ENCODE assay signal across 8 cellular contexts in the genomic region with DNA sequence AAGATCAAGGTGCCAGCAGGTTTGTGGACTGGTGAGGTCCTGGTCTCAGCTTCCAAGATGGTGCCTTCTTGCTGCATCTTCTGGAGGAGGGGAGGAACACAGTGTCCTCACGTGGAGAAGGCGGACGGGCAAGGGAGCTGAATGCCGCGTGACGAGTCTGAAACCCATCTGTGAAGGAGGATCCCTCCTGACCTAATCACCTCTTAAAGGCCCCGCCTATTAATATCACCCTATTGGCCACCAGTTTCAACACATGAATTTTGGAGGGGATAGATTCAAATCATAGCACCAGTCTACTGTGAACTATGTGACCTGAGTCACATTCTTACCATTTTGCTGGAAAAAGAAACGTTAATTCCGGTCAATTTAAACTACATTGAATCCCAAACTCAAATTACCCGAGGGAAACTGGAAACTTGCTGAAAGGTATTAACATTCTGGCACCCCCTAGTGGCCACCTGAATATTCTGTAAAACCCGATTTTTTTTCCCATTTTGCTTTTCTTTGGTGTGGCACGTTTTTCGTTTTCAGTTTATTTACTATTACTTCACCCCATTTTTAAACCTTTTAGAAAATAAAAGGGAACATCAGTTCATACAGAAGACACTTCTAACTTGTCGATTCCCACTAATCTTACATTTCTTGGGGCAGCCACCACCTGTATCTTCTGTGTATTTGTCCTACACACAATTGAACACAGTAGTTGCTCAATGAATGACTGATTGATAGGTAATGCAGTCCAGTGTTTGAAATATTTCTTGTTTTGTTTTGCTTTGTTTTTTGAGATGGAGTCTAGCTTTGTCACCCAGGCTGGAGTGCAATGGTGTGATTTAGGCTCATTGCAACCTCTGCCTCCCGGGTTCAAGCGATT. TPM values are rescaled to one million over a fixed set of nuclear protein-coding genes. Genes with fewer than 3 reads are reported as not detected.
DNase-seq lines count a peak whose midpoint lies in the region; ATAC-seq, FAIRE-seq and TF ChIP-seq lines count a peak whose summit lies in the region.

No MANE protein-coding gene starts in this region.

- POLR2A ChIA-PET in GM12878 (lab: Charles Lee), result interaction anchor here (0.6 to 0.7 kb wide), 2 partner anchors 25 kb away, joined by 3 read pairs; no protein-coding TSS in a partner anchor

- TF ChIP-seq CTCF in GM13977 (IDR thresholded peaks at IDR 0.05; ENCODE audit: extremely low read depth, insufficient read depth, missing control alignments), result peak; percentile 62
- peak; percentile 58 to 72 (median 71); a peak in 5 of 6 replicates for TF ChIP-seq CTCF in GM12878 (IDR thresholded peaks at IDR 0.05 in 2 of 3, conservative IDR thresholded peaks at IDR 0.05 in 1 of 3; ENCODE audit: control insufficient read depth in 2 of 3, extremely low read depth in 1 of 3, insufficient read depth in 1 of 3, low read depth in 3 of 3, low read length in 3 of 3)
- TF ChIP-seq CTCF in keratinocyte (optimal IDR thresholded peaks at IDR 0.05 in 1 of 3, IDR thresholded peaks at IDR 0.05 in 1 of 3, conservative IDR thresholded peaks at IDR 0.05 in 1 of 3; ENCODE audit: extremely low read depth in 1 of 3, insufficient read depth in 2 of 3, low read length in 3 of 3), result peak; percentile 37 to 65 (median 52)

- peak overlapping the region; percentile 3; the same call in 1 of the 2 replicates for H3K4me2 ChIP-seq in GM12878 (ENCODE audit: control insufficient read depth, insufficient read depth)
- peak overlapping the region; percentile 11 for H3K4me2 ChIP-seq in keratinocyte (ENCODE audit: control insufficient read depth, extremely low read depth, insufficient read depth, low read depth, low read length)

- no peaks in the 10 kb centered on the region for H4K20me1 ChIP-seq in GM12878 (ENCODE audit: control insufficient read depth, insufficient read depth)
- H4K20me1 ChIP-seq in keratinocyte (ENCODE audit: control insufficient read depth, extremely low read depth, insufficient read depth, low read length), result no peaks in the 10 kb centered on the region

- SMC1A ChIA-PET in GM12878 (lab: Charles Lee; ENCODE audit: uncharacterized antibody, unreplicated experiment), result interaction anchor here (0.6 to 1.2 kb wide), 7 partner anchors 9 to 91 kb away, joined by 3 to 7 read pairs (median 3); no protein-coding TSS in a partner anchor

- TF ChIP-seq POLR2A in GM12878 (IDR thresholded peaks at IDR 0.05; ENCODE audit: low read depth, low read length), result no peak

- dilution Hi-C loops in keratinocyte (cut with MboI; ENCODE audit: extremely low pct_ligation_motif_present, low sequenced_read_pairs), result no loop called here

- TF ChIP-seq EP300 in GM12878 (IDR thresholded peaks at IDR 0.05; ENCODE audit: borderline replicate concordance in 1 of 2, control insufficient read depth in 1 of 2, low read depth in 2 of 2, low read length in 2 of 2), result no peak

- H3K9me3 ChIP-seq in GM12878 (replicated peaks; ENCODE audit: control insufficient read depth, insufficient read depth, low read length) (no peaks in the 10 kb centered on the region), keratinocyte (ENCODE audit: control insufficient read depth, low read depth, low read length) (no peaks in the 10 kb centered on the region)

- H3K27ac ChIP-seq in GM12878 (ENCODE audit: control insufficient read depth, insufficient read depth), result no peak overlapping the region
- H3K27ac ChIP-seq in keratinocyte (ENCODE audit: control insufficient read depth, insufficient read depth, low read length), result no peak overlapping the region

- in situ Hi-C loops in GM13977 (cut with MboI; ENCODE audit: low pct_unique_long_range_greater_than_20kb, low sequenced_read_pairs, unreplicated experiment), result no loop called here
- in situ Hi-C loops in GM12878 (cut with MboI), result no loop called here

- BruUV-seq in GM12878 (replicated peaks; lab: Mats Ljungman, UMichigan), result no TSS peak

- 43% methylated on average over 16 of the region's 16 CpGs for WGBS in GM12878 (ENCODE audit: insufficient coverage, insufficient replicate concordance, low lambda C conversion rate, missing lambda C conversion rate)

- no peak overlapping the region for H3K9ac ChIP-seq in GM12878 (ENCODE audit: control insufficient read depth, insufficient read depth, low read length)
- no peak overlapping the region for H3K9ac ChIP-seq in keratinocyte (ENCODE audit: control insufficient read depth, extremely low read depth, insufficient read depth, low read length)

- FAIRE-seq in GM12878 (lab: Jason Lieb, UNC) (peak; percentile 91), keratinocyte (lab: Jason Lieb, UNC) (no peak)

- H3K36me3 ChIP-seq in GM12878 (ENCODE audit: control insufficient read depth in 2 of 2, insufficient read depth in 2 of 2, low read length in 1 of 2) (no peaks in the 10 kb centered on the region), keratinocyte (ENCODE audit: control insufficient read depth in 2 of 2, extremely low read depth in 1 of 2, insufficient read depth in 2 of 2, low read length in 2 of 2) (no peaks in the 10 kb centered on the region)

- TF ChIP-seq RAD21 in GM12878 (IDR thresholded peaks at IDR 0.05; ENCODE audit: insufficient read depth, low read depth, low read length), result peak; percentile 63

- no peaks in the 10 kb centered on the region for H3K27me3 ChIP-seq in GM12878 (replicated peaks in 1 of 2; ENCODE audit: control insufficient read depth in 2 of 2, insufficient read depth in 2 of 2, low read length in 1 of 2)
- H3K27me3 ChIP-seq in keratinocyte (ENCODE audit: control insufficient read depth, extremely low read depth, insufficient read depth, low read length), result no peaks in the 10 kb centered on the region

- H3K4me1 ChIP-seq in GM12878 (ENCODE audit: control insufficient read depth, insufficient read depth, low read length) (no peaks in the 10 kb centered on the region), keratinocyte (ENCODE audit: control insufficient read depth, extremely low read depth, insufficient read depth, low read length) (no peaks in the 10 kb centered on the region)

- 0 out of 2 replicates have a peak overlapping the region, but pooled peaks have one; percentile 7 for H3K4me3 ChIP-seq in GM12878
- H3K4me3 ChIP-seq in keratinocyte (ENCODE audit: control insufficient read depth in 2 of 3, extremely low read depth in 1 of 3, insufficient read depth in 2 of 3, low read depth in 1 of 3, low read length in 3 of 3), result no peak overlapping the region

- H3K79me2 ChIP-seq in GM12878 (ENCODE audit: control insufficient read depth, insufficient read depth, low read length) (no peaks in the 10 kb centered on the region), keratinocyte (ENCODE audit: control insufficient read depth, insufficient read depth, low read length) (no peaks in the 10 kb centered on the region)

- peak; percentile 96 for ATAC-seq in GM12878
- ATAC-seq in GM21423 (IDR thresholded peaks at IDR 0.05; ENCODE audit: unreplicated experiment), result no peak

- H2AFZ ChIP-seq in GM12878 (ENCODE audit: control insufficient read depth, low read depth, low read length) (peak overlapping the region; percentile 7), keratinocyte (ENCODE audit: control insufficient read depth, low read length) (peak overlapping the region; percentile 11)

- DNase-seq in Ammon's horn (ENCODE audit: low spot score) (peak; percentile 41), GM13977 (ENCODE audit: low spot score) (peak; percentile 44), HT-29 (ENCODE audit: low spot score) (peak; percentile 60), RPMI7951 (ENCODE audit: low read depth) (peak; percentile 80), GM12878 (ENCODE audit: low read depth, low spot score) (no peak), keratinocyte (ENCODE audit: low read depth, low spot score) (no peak)
- peak; percentile 59 for DNase-seq in stimulated activated CD8-positive, alpha-beta memory T cell treated with anti-CD3 and anti-CD28 coated beads, Interleukin-4, amount 100 ng/mL, for 48 hours

- CTCF ChIA-PET in GM12878 (lab: Yijun Ruan, JAX), result interaction anchor here (0.6 to 3.7 kb wide), 15 partner anchors 10 to 151 kb away, joined by 3 to 21 read pairs (median 4); no protein-coding TSS in a partner anchor

- RAD21 ChIA-PET in GM12878 (lab: Charles Lee; ENCODE audit: unreplicated experiment), result interaction anchor here (0.9 to 1.7 kb wide), 3 partner anchors 34 to 117 kb away, joined by 3 to 7 read pairs (median 4); no protein-coding TSS in a partner anchor

- intact Hi-C loops in GM12878 (cut with micrococcal nuclease; ENCODE audit: unreplicated experiment), result loop anchor here (1.0 to 5.0 kb wide), 2 partner anchors 34 to 70 kb away; no protein-coding TSS in a partner anchor

- no peaks in the 10 kb centered on the region for H3K9me1 ChIP-seq in keratinocyte (ENCODE audit: control insufficient read depth, extremely low read depth, insufficient read depth, low read length)

RNA-seq across cellular contexts. Expression of a gene that starts 17.9 kb away (rescaled TPM):
- total RNA-seq in HT-29 (2014; rRNA removed; shearing (Covaris generic)), result 0.05 and 1.6 TPM in 2 replicates
- not detected in 2 replicates for total RNA-seq in RPMI7951 (2014; rRNA removed; shearing (Covaris generic))
- not detected in 2 replicates for total RNA-seq in GM12878 (2013; cell fraction: nucleolus; rRNA removed)
- not detected in 2 replicates for total RNA-seq in GM12878 (2014; rRNA removed)
- total RNA-seq in GM12878 (2014; rRNA removed; fragmentation: Illumina TruSeq; extraction: Trizol), result not detected in 2 replicates
- 0.11 TPM in 1 of 2 replicates, not detected in the other for total RNA-seq in GM12878 (2021)
- not detected for polyA plus RNA-seq in GM12878 (2011; ENCODE audit: low read depth)
- not detected in 2 replicates for polyA plus RNA-seq in GM12878 (2011; rRNA removed)
- not detected in 2 replicates for polyA plus RNA-seq in GM12878 (2011; cell fraction: cytosol; rRNA removed)
- polyA plus RNA-seq in GM12878 (2011; cell fraction: nucleus; rRNA removed), result not detected in 2 replicates
- polyA plus RNA-seq in GM12878 (2012), result not detected in 2 replicates
- polyA plus RNA-seq in GM12878 (2014; fragmentation: Illumina TruSeq; extraction: Trizol), result not detected in 2 replicates
- polyA plus RNA-seq in GM12878 (2014; fragmentation: Nextera tagmentation; extraction: Ambion mirVana), result not detected
- not detected in 2 replicates for polyA plus RNA-seq in GM12878 (2014; rRNA removed)
- not detected for polyA plus RNA-seq in GM12878 (2016; fragmentation: Nextera tagmentation; extraction: Ambion mirVana)
- not detected in 2 replicates for polyA minus RNA-seq in GM12878 (2011; rRNA and poly(A)+ RNA removed)
- not detected in 2 replicates for polyA minus RNA-seq in GM12878 (2011; cell fraction: cytosol; rRNA and poly(A)+ RNA removed)
- polyA minus RNA-seq in GM12878 (2011; cell fraction: nucleus; rRNA and poly(A)+ RNA removed), result not detected in 2 replicates
- polyA plus RNA-seq in keratinocyte, result 0.05 to 0.10 TPM (median 0.08 TPM) in 3 replicates
- polyA plus RNA-seq in keratinocyte (2011; ENCODE audit: low read depth), result not detected
- polyA plus RNA-seq in keratinocyte (2011; cell fraction: cytosol; rRNA removed), result 0.05 and 0.07 TPM in 2 replicates
- 0.01 and 0.25 TPM in 2 replicates for polyA plus RNA-seq in keratinocyte (2011; cell fraction: nucleus; rRNA removed)
- polyA plus RNA-seq in keratinocyte (2012; ENCODE audit: low replicate concordance), result 0.03 TPM in 1 of 2 replicates, not detected in the other
- not detected in 3 replicates for polyA minus RNA-seq in keratinocyte
- not detected for polyA minus RNA-seq in keratinocyte (2011; cell fraction: cytosol; rRNA and poly(A)+ RNA removed)
- polyA minus RNA-seq in keratinocyte (2011; cell fraction: nucleus; rRNA and poly(A)+ RNA removed), result not detected in 2 replicates

RNA-seq across cellular contexts. Expression of a gene that starts 24.0 kb away (rescaled TPM):
- total RNA-seq in HT-29 (2014; rRNA removed; shearing (Covaris generic)), result 9.6 and 11.2 TPM in 2 replicates
- 36.6 and 39.8 TPM in 2 replicates for total RNA-seq in RPMI7951 (2014; rRNA removed; shearing (Covaris generic))
- total RNA-seq in GM12878 (2013; cell fraction: nucleolus; rRNA removed), result 46.0 and 46.8 TPM in 2 replicates
- total RNA-seq in GM12878 (2014; rRNA removed), result 18.3 and 23.5 TPM in 2 replicates
- total RNA-seq in GM12878 (2014; rRNA removed; fragmentation: Illumina TruSeq; extraction: Trizol), result 30.4 and 34.5 TPM in 2 replicates
- 14.2 and 18.3 TPM in 2 replicates for total RNA-seq in GM12878 (2021)
- 11.6 TPM for polyA plus RNA-seq in GM12878 (2011; ENCODE audit: low read depth)
- 15.9 and 24.3 TPM in 2 replicates for polyA plus RNA-seq in GM12878 (2011; rRNA removed)
- polyA plus RNA-seq in GM12878 (2011; cell fraction: cytosol; rRNA removed), result 9.4 and 11.0 TPM in 2 replicates
- 4.7 and 7.2 TPM in 2 replicates for polyA plus RNA-seq in GM12878 (2011; cell fraction: nucleus; rRNA removed)
- polyA plus RNA-seq in GM12878 (2012), result 17.2 and 21.0 TPM in 2 replicates
- polyA plus RNA-seq in GM12878 (2014; fragmentation: Illumina TruSeq; extraction: Trizol), result 26.7 and 29.7 TPM in 2 replicates
- polyA plus RNA-seq in GM12878 (2014; fragmentation: Nextera tagmentation; extraction: Ambion mirVana), result 10 to 100 TPM; 18.9 to 24.0 TPM
- polyA plus RNA-seq in GM12878 (2014; rRNA removed), result 18.0 and 18.3 TPM in 2 replicates
- polyA plus RNA-seq in GM12878 (2016; fragmentation: Nextera tagmentation; extraction: Ambion mirVana), result 10 to 100 TPM; 28.3 to 32.2 TPM
- polyA minus RNA-seq in GM12878 (2011; rRNA and poly(A)+ RNA removed), result 15.5 and 20.0 TPM in 2 replicates
- 7.8 and 9.7 TPM in 2 replicates for polyA minus RNA-seq in GM12878 (2011; cell fraction: cytosol; rRNA and poly(A)+ RNA removed)
- polyA minus RNA-seq in GM12878 (2011; cell fraction: nucleus; rRNA and poly(A)+ RNA removed), result 11.8 and 20.0 TPM in 2 replicates
- 14.0 to 23.1 TPM (median 14.2 TPM) in 3 replicates for polyA plus RNA-seq in keratinocyte
- polyA plus RNA-seq in keratinocyte (2011; ENCODE audit: low read depth), result 11.1 TPM
- polyA plus RNA-seq in keratinocyte (2011; cell fraction: cytosol; rRNA removed), result 14.8 and 23.7 TPM in 2 replicates
- 9.6 and 12.6 TPM in 2 replicates for polyA plus RNA-seq in keratinocyte (2011; cell fraction: nucleus; rRNA removed)
- polyA plus RNA-seq in keratinocyte (2012; ENCODE audit: low replicate concordance), result 15.8 and 19.4 TPM in 2 replicates
- 3.5 to 18.5 TPM (median 11.7 TPM) in 3 replicates for polyA minus RNA-seq in keratinocyte
- 11.9 TPM for polyA minus RNA-seq in keratinocyte (2011; cell fraction: cytosol; rRNA and poly(A)+ RNA removed)
- 9.7 and 16.8 TPM in 2 replicates for polyA minus RNA-seq in keratinocyte (2011; cell fraction: nucleus; rRNA and poly(A)+ RNA removed)

Comparison
In these comparisons a context has a peak if more than half of its experiments do, and no peak if none do; other contexts are left out.
1. DNase-seq: peak in Ammon's horn (single experiment), GM13977 (single experiment), HT-29 (single experiment), RPMI7951 (single experiment) and stimulated activated CD8-positive, alpha-beta memory T cell treated with anti-CD3 and anti-CD28 coated beads, Interleukin-4, amount 100 ng/mL, for 48 hours (single experiment); none in GM12878 (single experiment) and keratinocyte (single experiment).
2. Peak in every context shown above with its lines, with median percentiles within 50 percentile points of each other: CTCF ChIP-seq.